ENCODE assay signal across 19 cellular contexts in genomic region chr7:83610649-83611304, GRCh38. TPM values are rescaled to one million over a fixed set of nuclear protein-coding genes. Genes with fewer than 3 reads are reported as not detected.
"Had no signal": no experiment of that assay in that cellular context is flagged by ENCODE, and none has a peak within 500 bp of the region (broad histone marks: within the 10 kb centered on the region; RNA-seq: fewer than 3 reads in every experiment).

No MANE protein-coding gene starts in this region.

- H3K9me3 ChIP-seq: colonic mucosa, mucosa of descending colon, testis had no signal

- H3K4me1 ChIP-seq: colonic mucosa, heart left ventricle, spleen, testis, transverse colon had no signal

- H3K4me3 ChIP-seq: colonic mucosa, heart left ventricle, mucosa of descending colon, spleen, testis, transverse colon had no signal

- DNase-seq: colonic mucosa; effector CD8-positive, alpha-beta T cell; heart left ventricle; hippocampal formation; kidney glomerular epithelial cell; mucosa of descending colon; naive thymus-derived CD8-positive, alpha-beta T cell; posterior cingulate gyrus; spleen; stimulated activated CD4-positive, alpha-beta T cell treated with anti-CD3 and anti-CD28 coated beads, Interleukin-15, amount 100 ng/mL, for 24 hours; stimulated activated CD4-positive, alpha-beta T cell treated with anti-CD3 and anti-CD28 coated beads, Interleukin-1b, Interleukin-23, amount 100 ng/mL, for 48 hours; stimulated activated CD4-positive, alpha-beta T cell treated with anti-CD3 and anti-CD28 coated beads, Interleukin-4, amount 100 ng/mL, for 24 hours; stimulated activated naive CD8-positive, alpha-beta T cell treated with anti-CD3 and anti-CD28 coated beads, Interleukin-15, amount 100 ng/mL, for 72 hours; testis; transverse colon had no signal

- H3K36me3 Mint-ChIP-seq: naive thymus-derived CD8-positive, alpha-beta T cell; stimulated activated memory B cell treated with anti-CD40 and anti-IgM and Interleukin-4, amounts not matched to agents 10 μg/mL and 1 μg/mL and 100 μg/mL, for 72 hours had no signal

- H3K27ac ChIP-seq: colonic mucosa, heart left ventricle, spleen, testis, transverse colon had no signal

- H3K27ac Mint-ChIP-seq: naive thymus-derived CD8-positive, alpha-beta T cell; stimulated activated memory B cell treated with anti-CD40 and anti-IgM and Interleukin-4, amounts not matched to agents 10 μg/mL and 1 μg/mL and 100 μg/mL, for 72 hours; stimulated activated naive CD8-positive, alpha-beta T cell treated with anti-CD3 and anti-CD28 coated beads, Interleukin-15, amount 100 ng/mL, for 72 hours had no signal

- H3K4me1 Mint-ChIP-seq: naive thymus-derived CD8-positive, alpha-beta T cell; stimulated activated memory B cell treated with anti-CD40 and anti-IgM and Interleukin-4, amounts not matched to agents 10 μg/mL and 1 μg/mL and 100 μg/mL, for 72 hours; stimulated activated naive CD8-positive, alpha-beta T cell treated with anti-CD3 and anti-CD28 coated beads, Interleukin-15, amount 100 ng/mL, for 72 hours had no signal

- H3K4me3 Mint-ChIP-seq: naive thymus-derived CD8-positive, alpha-beta T cell; stimulated activated memory B cell treated with anti-CD40 and anti-IgM and Interleukin-4, amounts not matched to agents 10 μg/mL and 1 μg/mL and 100 μg/mL, for 72 hours; stimulated activated naive CD8-positive, alpha-beta T cell treated with anti-CD3 and anti-CD28 coated beads, Interleukin-15, amount 100 ng/mL, for 72 hours had no signal

- ATAC-seq: esophagus mucosa; heart left ventricle; mucosa of descending colon; naive thymus-derived CD8-positive, alpha-beta T cell; sciatic nerve; stimulated activated memory B cell treated with anti-CD40 and anti-IgM and Interleukin-4, amounts not matched to agents 10 μg/mL and 1 μg/mL and 100 μg/mL, for 72 hours; stimulated activated naive CD8-positive, alpha-beta T cell treated with anti-CD3 and anti-CD28 coated beads, Interleukin-15, amount 100 ng/mL, for 72 hours had no signal

- H3K27me3 ChIP-seq: colonic mucosa, heart left ventricle, spleen, testis, transverse colon had no signal

- H3K27me3 Mint-ChIP-seq: naive thymus-derived CD8-positive, alpha-beta T cell; stimulated activated memory B cell treated with anti-CD40 and anti-IgM and Interleukin-4, amounts not matched to agents 10 μg/mL and 1 μg/mL and 100 μg/mL, for 72 hours; stimulated activated naive CD8-positive, alpha-beta T cell treated with anti-CD3 and anti-CD28 coated beads, Interleukin-15, amount 100 ng/mL, for 72 hours had no signal

- H3K36me3 ChIP-seq: colonic mucosa, heart left ventricle, spleen, transverse colon had no signal

RNA-seq across cellular contexts. Expression of gene SEMA3E, which starts 38.2 kb away (rescaled TPM):
- total RNA-seq: naive thymus-derived CD8-positive, alpha-beta T cell; pulmonary artery endothelial cell had no signal
- polyA plus RNA-seq: naive thymus-derived CD8-positive, alpha-beta T cell had no signal
